In the genomic region with DNA sequence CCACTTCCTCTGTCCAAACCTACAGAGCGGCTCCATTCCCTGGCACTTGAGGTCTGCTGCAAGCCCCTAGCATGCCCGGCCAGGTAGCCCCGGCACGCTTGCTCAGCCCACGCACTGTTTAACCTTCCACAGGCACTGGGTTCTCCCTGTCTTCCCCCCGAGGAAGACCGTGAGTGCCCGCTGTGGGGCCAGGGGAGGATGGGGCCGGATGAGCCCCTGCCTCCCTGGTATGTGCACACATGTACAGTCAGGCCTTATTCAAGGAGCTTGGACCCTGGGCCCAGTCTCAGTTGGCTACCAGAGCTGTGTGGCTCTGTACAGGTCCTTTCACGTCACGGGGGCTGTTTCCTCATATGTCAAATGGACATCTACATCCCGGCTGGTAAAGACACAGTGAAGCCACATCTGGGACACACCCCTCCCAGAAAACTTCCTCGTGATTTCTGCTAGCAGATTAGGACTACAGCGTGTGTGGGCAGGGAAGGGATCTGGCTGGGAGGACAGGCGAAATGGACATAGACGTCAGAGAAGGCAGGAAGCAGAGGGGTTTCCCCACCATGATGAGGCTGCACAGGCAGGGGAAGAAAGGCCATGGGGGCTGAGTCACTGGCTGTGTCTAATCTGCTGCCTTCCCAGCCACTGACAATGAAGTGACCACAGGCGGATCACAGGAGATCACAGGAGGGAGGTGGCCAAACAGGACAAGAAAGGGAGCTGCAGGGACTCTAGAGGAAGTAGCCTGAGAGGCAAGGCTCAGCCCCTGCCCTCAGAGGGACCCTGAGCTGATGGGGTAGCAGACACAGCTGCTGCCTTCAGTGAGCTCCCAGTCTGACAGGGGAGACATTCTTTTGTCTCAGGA, we compare ENCODE assay signal across 8 cellular contexts.
DNase-seq lines count a peak whose midpoint lies in the region; ATAC-seq, FAIRE-seq and TF ChIP-seq lines count a peak whose summit lies in the region.

No MANE protein-coding gene starts in this region.

- H3K9me2 ChIP-seq in GM23338 (ENCODE audit: insufficient read depth) = no peaks in the 10 kb centered on the region; the same call in 1 of the 2 replicates

- FAIRE-seq in endothelial cell of umbilical vein (lab: Jason Lieb, UNC) (peak; percentile 91), urothelium cell line (lab: Jason Lieb, UNC) (no peak)

- H3K4me1 ChIP-seq in BLaER1 treated with 17β-estradiol and CSF1 and Interleukin-3, amounts not matched to agents 10 nM and 100 nM = peaks cover 64 to 98% (median 92%) of the 10 kb centered on the region in 10 experiments
- H3K4me1 ChIP-seq in endothelial cell of umbilical vein (ENCODE audit: control insufficient read depth, extremely low read depth, insufficient read depth, low read length) (peaks cover 27% of the 10 kb centered on the region), GM23338 (ENCODE audit: insufficient read depth) (no peaks in the 10 kb centered on the region)

- no peaks in the 10 kb centered on the region for H4K20me1 ChIP-seq in BLaER1 treated with 17β-estradiol and CSF1 and Interleukin-3, amounts not matched to agents 10 nM and 100 nM
- H4K20me1 ChIP-seq in endothelial cell of umbilical vein (replicated peaks; ENCODE audit: control insufficient read depth, extremely low read depth, insufficient read depth, low read length) = no peaks in the 10 kb centered on the region
- no peaks in the 10 kb centered on the region for H4K20me1 ChIP-seq in GM23338 (replicated peaks; ENCODE audit: insufficient read depth)

- no peak overlapping the region for H3K4me3 ChIP-seq in BLaER1 treated with 17β-estradiol and CSF1 and Interleukin-3, amounts not matched to agents 10 nM and 100 nM
- H3K4me3 ChIP-seq in endothelial cell of umbilical vein (replicated peaks in 1 of 3; ENCODE audit: insufficient read depth in 1 of 3, low read depth in 1 of 3, low read length in 3 of 3) (no peak overlapping the region), GM23338 (no peak overlapping the region)

- POLR2A ChIA-PET in endothelial cell of umbilical vein (lab: Charles Lee) = no interaction called here

- H3K9me3 Mint-ChIP-seq in natural killer cell treated with Interleukin-12 subunit alpha and Interleukin-12 subunit beta and Interleukin-15 and Interleukin-18, amount 100 ng/mL, for 72 hours = no peaks in the 10 kb centered on the region
- H3K9me3 Mint-ChIP-seq in GM23338 = 0 out of 3 replicates have a peak, but pooled peaks cover 4% of the 10 kb centered on the region

- H3K79me2 ChIP-seq in endothelial cell of umbilical vein (ENCODE audit: control insufficient read depth, insufficient read depth, low read length) = no peaks in the 10 kb centered on the region
- H3K79me2 ChIP-seq in GM23338 (replicated peaks; ENCODE audit: insufficient read depth) = no peaks in the 10 kb centered on the region

- H3K36me3 ChIP-seq in BLaER1 treated with 17β-estradiol and CSF1 and Interleukin-3, amounts not matched to agents 10 nM and 100 nM = no peaks in the 10 kb centered on the region; a peak in 1 of 22 replicates
- H3K36me3 ChIP-seq in endothelial cell of umbilical vein (ENCODE audit: control insufficient read depth in 2 of 2, extremely low read depth in 1 of 2, insufficient read depth in 2 of 2, low read length in 2 of 2) (no peaks in the 10 kb centered on the region), GM23338 (ENCODE audit: insufficient read depth) (no peaks in the 10 kb centered on the region)

- H3K27ac ChIP-seq in BLaER1 treated with 17β-estradiol and CSF1 and Interleukin-3, amounts not matched to agents 10 nM and 100 nM = peak overlapping the region in 9 of 11 experiments; percentile 8 to 96 (median 56); a peak in 15 of 22 replicates
- peak overlapping the region; percentile 62 for H3K27ac ChIP-seq in endothelial cell of umbilical vein (ENCODE audit: insufficient read depth, low read depth, low read length)
- no peak overlapping the region for H3K27ac ChIP-seq in GM23338 (ENCODE audit: low read depth)

- H3K4me3 Mint-ChIP-seq in natural killer cell treated with Interleukin-12 subunit alpha and Interleukin-12 subunit beta and Interleukin-15 and Interleukin-18, amount 100 ng/mL, for 72 hours = no peak overlapping the region
- no peak overlapping the region; the same call in 2 of the 3 replicates for H3K4me3 Mint-ChIP-seq in GM23338

- no peaks in the 10 kb centered on the region for H3K36me3 Mint-ChIP-seq in natural killer cell treated with Interleukin-12 subunit alpha and Interleukin-12 subunit beta and Interleukin-15 and Interleukin-18, amount 100 ng/mL, for 72 hours
- no peaks in the 10 kb centered on the region for H3K36me3 Mint-ChIP-seq in GM23338 (ENCODE audit: low read depth)

- dilution Hi-C loops in endothelial cell of umbilical vein (cut with MboI; ENCODE audit: extremely low pct_ligation_motif_present, low sequenced_read_pairs) = no loop called here

- H3K27me3 ChIP-seq in BLaER1 treated with 17β-estradiol and CSF1 and Interleukin-3, amounts not matched to agents 10 nM and 100 nM = no peaks in the 10 kb centered on the region
- no peaks in the 10 kb centered on the region for H3K27me3 ChIP-seq in endothelial cell of umbilical vein (ENCODE audit: control insufficient read depth in 2 of 2, insufficient read depth in 2 of 2, low read length in 2 of 2)
- H3K27me3 ChIP-seq in GM23338 (ENCODE audit: insufficient read depth) = no peaks in the 10 kb centered on the region

- H3K4me2 ChIP-seq in BLaER1 treated with 17β-estradiol and CSF1 and Interleukin-3, amounts not matched to agents 10 nM and 100 nM = peak overlapping the region in 10 of 11 experiments; percentile 45 to 96 (median 68); a peak in 16 of 22 replicates
- no peak overlapping the region for H3K4me2 ChIP-seq in endothelial cell of umbilical vein (ENCODE audit: insufficient read depth, low read length)
- H3K4me2 ChIP-seq in GM23338 = no peak overlapping the region

- TF ChIP-seq CTCF in endothelial cell of umbilical vein (IDR thresholded peaks at IDR 0.05; ENCODE audit: extremely low read depth in 1 of 2, insufficient read depth in 1 of 2, low read depth in 1 of 2, low read length in 2 of 2) = no peak
- no peak for TF ChIP-seq CTCF in GM23338 (conservative IDR thresholded peaks at IDR 0.05; ENCODE audit: low read depth in 2 of 2)

- no peaks in the 10 kb centered on the region for H3F3A ChIP-seq in GM23338 (replicated peaks; ENCODE audit: low read depth)

- H3K27me3 Mint-ChIP-seq in natural killer cell treated with Interleukin-12 subunit alpha and Interleukin-12 subunit beta and Interleukin-15 and Interleukin-18, amount 100 ng/mL, for 72 hours = peaks cover 0 to 7% of the 10 kb centered on the region in 2 donors
- peaks cover 6% of the 10 kb centered on the region for H3K27me3 Mint-ChIP-seq in GM23338 (ENCODE audit: insufficient read depth, low read depth, poor library complexity)

- H3K27ac Mint-ChIP-seq in natural killer cell treated with Interleukin-12 subunit alpha and Interleukin-12 subunit beta and Interleukin-15 and Interleukin-18, amount 100 ng/mL, for 72 hours = peak overlapping the region in 1 of 2 donors; percentile 34
- no peak overlapping the region for H3K27ac Mint-ChIP-seq in GM23338

- TF ChIP-seq POLR2A in endothelial cell of umbilical vein (IDR thresholded peaks at IDR 0.05; ENCODE audit: low read depth, low read length) = no peak

- DNase-seq in M059J (ENCODE audit: low read depth) = peak; percentile 99
- peak; percentile 88 for DNase-seq in endothelial cell of umbilical vein (ENCODE audit: low read depth, low spot score)
- peak; percentile 75 for DNase-seq in natural killer cell treated with Interleukin-12 subunit alpha and Interleukin-12 subunit beta and Interleukin-15 and Interleukin-18, amount 100 ng/mL, for 72 hours (ENCODE audit: low spot score)
- DNase-seq in GM23338 (ENCODE audit: low spot score) = no peak
- DNase-seq in activated CD4-positive, CD25-positive, alpha-beta regulatory T cell treated with anti-CD3 and anti-CD28 coated beads, Interleukin-2, amount 50 U/mL, for 72 hours = no peak
- DNase-seq in urothelium cell line (ENCODE audit: low spot score) = no peak

- intact Hi-C loops in endothelial cell of umbilical vein (cut with micrococcal nuclease) = no loop called here

- peaks cover 0 to 11% (median 10%) of the 10 kb centered on the region in 11 experiments; a peak in 15 of 22 replicates for H3K9me3 ChIP-seq in BLaER1 treated with 17β-estradiol and CSF1 and Interleukin-3, amounts not matched to agents 10 nM and 100 nM (replicated peaks in 1 of 11)
- H3K9me3 ChIP-seq in endothelial cell of umbilical vein (replicated peaks; ENCODE audit: control insufficient read depth, insufficient read depth, low read length) = no peaks in the 10 kb centered on the region

- peak; percentile 81 to 88 for ATAC-seq in natural killer cell treated with Interleukin-12 subunit alpha and Interleukin-12 subunit beta and Interleukin-15 and Interleukin-18, amount 100 ng/mL, for 72 hours
- ATAC-seq in GM23338 (no peak), GM21390 (IDR thresholded peaks at IDR 0.05; ENCODE audit: unreplicated experiment) (no peak)

- H3K4me1 Mint-ChIP-seq in natural killer cell treated with Interleukin-12 subunit alpha and Interleukin-12 subunit beta and Interleukin-15 and Interleukin-18, amount 100 ng/mL, for 72 hours (ENCODE audit: low read depth in 2 of 2) = peaks cover 10 to 22% of the 10 kb centered on the region in 2 donors
- H3K4me1 Mint-ChIP-seq in GM23338 = peaks cover 9% of the 10 kb centered on the region

- H3K9me1 ChIP-seq in endothelial cell of umbilical vein (replicated peaks; ENCODE audit: control insufficient read depth, extremely low read depth, insufficient read depth, low read length) = no peaks in the 10 kb centered on the region

- CTCF ChIA-PET in endothelial cell of umbilical vein (lab: Charles Lee) = interaction anchor here (0.8 to 2.1 kb wide), 8 partner anchors 9 to 294 kb away, joined by 3 to 6 read pairs (median 4); a partner anchor contains a TSS

- BruUV-seq in endothelial cell of umbilical vein (replicated peaks; lab: Mats Ljungman, UMichigan) = TSS peak; percentile 37

- peak overlapping the region in 5 of 11 experiments; percentile 28 to 58 (median 45); a peak in 11 of 22 replicates for H3K9ac ChIP-seq in BLaER1 treated with 17β-estradiol and CSF1 and Interleukin-3, amounts not matched to agents 10 nM and 100 nM
- no peak overlapping the region for H3K9ac ChIP-seq in endothelial cell of umbilical vein (replicated peaks; ENCODE audit: extremely low read depth, insufficient read depth, low read length)

- H2AFZ ChIP-seq in endothelial cell of umbilical vein (ENCODE audit: low read depth, low read length) (peak overlapping the region; percentile 7), GM23338 (no peak overlapping the region)

TF ChIP-seq in endothelial cell of umbilical vein, 7 proteins besides CTCF, POLR2A, EP300 and RAD21 (continues in another document):
- TF ChIP-seq POLR2AphosphoS5 (IDR thresholded peaks at IDR 0.05; ENCODE audit: insufficient read depth, low read depth, low read length) (no peak), GATA2 (IDR thresholded peaks at IDR 0.05; ENCODE audit: insufficient read depth, insufficient read length, low read depth, low read length) (peak; percentile 35)

Comparison
In these comparisons a context has a peak if more than half of its experiments do, and no peak if none do; other contexts are left out.
1. H3K4me2 ChIP-seq: peak in BLaER1 treated with 17β-estradiol and CSF1 and Interleukin-3, amounts not matched to agents 10 nM and 100 nM (10 of 11); none in endothelial cell of umbilical vein (single experiment) and GM23338 (single experiment).
2. DNase-seq: peak in M059J (single experiment), endothelial cell of umbilical vein (single experiment) and natural killer cell treated with Interleukin-12 subunit alpha and Interleukin-12 subunit beta and Interleukin-15 and Interleukin-18, amount 100 ng/mL, for 72 hours (single experiment); none in GM23338 (single experiment), activated CD4-positive, CD25-positive, alpha-beta regulatory T cell treated with anti-CD3 and anti-CD28 coated beads, Interleukin-2, amount 50 U/mL, for 72 hours (single experiment) and urothelium cell line (single experiment).
3. ATAC-seq: peak in natural killer cell treated with Interleukin-12 subunit alpha and Interleukin-12 subunit beta and Interleukin-15 and Interleukin-18, amount 100 ng/mL, for 72 hours (2 of 2); none in GM23338 (single experiment) and GM21390 (single experiment).